Comparison of ENCODE assay signal across 1 cellular context in the genomic region with DNA sequence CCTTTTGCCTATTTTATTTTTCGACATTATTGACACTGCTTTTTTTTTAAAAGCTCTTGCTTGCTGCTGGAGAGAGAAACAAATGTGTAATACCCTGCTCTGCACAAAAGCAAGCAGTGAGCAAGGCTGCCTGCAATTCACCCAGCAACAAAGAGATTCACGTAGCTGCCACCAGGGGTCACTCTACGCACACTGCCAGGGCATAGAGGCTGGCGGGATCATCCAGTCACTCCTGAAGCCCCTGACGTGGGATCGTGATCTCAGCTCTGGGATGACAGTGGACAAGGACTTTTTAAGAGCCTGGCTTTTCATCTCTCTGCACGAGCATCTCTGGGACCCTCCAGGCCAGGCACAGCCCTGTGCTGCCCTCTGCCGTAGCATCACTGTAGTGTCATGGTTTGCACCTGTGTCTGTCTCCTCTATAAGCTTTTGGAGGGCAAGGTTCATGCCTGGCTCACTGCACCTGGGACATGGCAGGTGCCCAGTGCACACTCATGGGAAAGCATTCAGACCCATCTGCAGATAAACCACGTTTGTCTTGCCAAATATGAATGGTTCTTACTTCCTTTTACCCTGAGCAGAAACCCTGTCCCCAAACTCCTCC.
TF ChIP-seq lines count a peak whose summit lies in the region.

No MANE protein-coding gene starts in this region.

TF ChIP-seq in HepG2, 621 proteins besides CTCF, POLR2A, EP300 and RAD21 (continued from another document):
- TF ChIP-seq, protein P1, sequence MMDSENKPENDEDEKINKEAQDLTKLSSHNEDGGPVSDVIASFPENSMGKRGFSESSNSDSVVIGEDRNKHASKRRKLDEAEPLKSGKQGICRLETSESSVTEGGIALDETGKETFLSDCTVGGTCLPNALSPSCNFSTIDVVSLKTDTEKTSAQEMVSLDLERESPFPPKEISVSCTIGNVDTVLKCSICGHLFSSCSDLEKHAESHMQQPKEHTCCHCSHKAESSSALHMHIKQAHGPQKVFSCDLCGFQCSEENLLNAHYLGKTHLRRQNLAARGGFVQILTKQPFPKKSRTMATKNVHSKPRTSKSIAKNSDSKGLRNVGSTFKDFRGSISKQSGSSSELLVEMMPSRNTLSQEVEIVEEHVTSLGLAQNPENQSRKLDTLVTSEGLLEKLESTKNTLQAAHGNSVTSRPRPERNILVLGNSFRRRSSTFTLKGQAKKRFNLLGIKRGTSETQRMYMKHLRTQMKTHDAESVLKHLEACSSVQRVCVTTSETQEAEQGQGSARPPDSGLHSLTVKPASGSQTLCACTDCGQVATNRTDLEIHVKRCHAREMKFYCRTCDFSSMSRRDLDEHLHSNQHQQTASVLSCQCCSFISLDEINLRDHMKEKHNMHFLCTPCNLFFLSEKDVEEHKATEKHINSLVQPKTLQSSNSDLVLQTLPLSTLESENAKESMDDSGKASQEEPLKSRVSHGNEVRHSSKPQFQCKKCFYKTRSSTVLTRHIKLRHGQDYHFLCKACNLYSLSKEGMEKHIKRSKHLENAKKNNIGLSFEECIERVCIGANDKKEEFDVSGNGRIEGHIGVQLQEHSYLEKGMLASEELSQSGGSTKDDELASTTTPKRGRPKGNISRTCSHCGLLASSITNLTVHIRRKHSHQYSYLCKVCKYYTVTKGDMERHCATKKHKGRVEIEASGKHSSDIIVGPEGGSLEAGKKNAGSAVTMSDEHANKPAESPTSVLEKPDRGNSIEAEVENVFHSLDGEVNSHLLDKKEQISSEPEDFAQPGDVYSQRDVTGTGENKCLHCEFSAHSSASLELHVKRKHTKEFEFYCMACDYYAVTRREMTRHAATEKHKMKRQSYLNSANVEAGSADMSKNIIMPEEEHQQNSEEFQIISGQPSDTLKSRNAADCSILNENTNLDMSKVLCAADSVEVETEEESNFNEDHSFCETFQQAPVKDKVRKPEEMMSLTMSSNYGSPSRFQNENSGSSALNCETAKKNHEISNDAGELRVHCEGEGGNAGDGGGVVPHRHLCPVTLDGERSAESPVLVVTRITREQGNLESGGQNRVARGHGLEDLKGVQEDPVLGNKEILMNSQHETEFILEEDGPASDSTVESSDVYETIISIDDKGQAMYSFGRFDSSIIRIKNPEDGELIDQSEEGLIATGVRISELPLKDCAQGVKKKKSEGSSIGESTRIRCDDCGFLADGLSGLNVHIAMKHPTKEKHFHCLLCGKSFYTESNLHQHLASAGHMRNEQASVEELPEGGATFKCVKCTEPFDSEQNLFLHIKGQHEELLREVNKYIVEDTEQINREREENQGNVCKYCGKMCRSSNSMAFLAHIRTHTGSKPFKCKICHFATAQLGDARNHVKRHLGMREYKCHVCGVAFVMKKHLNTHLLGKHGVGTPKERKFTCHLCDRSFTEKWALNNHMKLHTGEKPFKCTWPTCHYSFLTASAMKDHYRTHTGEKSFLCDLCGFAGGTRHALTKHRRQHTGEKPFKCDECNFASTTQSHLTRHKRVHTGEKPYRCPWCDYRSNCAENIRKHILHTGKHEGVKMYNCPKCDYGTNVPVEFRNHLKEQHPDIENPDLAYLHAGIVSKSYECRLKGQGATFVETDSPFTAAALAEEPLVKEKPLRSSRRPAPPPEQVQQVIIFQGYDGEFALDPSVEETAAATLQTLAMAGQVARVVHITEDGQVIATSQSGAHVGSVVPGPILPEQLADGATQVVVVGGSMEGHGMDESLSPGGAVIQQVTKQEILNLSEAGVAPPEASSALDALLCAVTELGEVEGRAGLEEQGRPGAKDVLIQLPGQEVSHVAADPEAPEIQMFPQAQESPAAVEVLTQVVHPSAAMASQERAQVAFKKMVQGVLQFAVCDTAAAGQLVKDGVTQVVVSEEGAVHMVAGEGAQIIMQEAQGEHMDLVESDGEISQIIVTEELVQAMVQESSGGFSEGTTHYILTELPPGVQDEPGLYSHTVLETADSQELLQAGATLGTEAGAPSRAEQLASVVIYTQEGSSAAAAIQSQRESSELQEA (CRISPR knock-in tag; IDR thresholded peaks at IDR 0.05; ENCODE audit: not compliant biosample characterization), result peak; percentile 29
- TF ChIP-seq ZNF562 (CRISPR knock-in tag; IDR thresholded peaks at IDR 0.05; ENCODE audit: borderline replicate concordance), result no peak
